In the genomic region with DNA sequence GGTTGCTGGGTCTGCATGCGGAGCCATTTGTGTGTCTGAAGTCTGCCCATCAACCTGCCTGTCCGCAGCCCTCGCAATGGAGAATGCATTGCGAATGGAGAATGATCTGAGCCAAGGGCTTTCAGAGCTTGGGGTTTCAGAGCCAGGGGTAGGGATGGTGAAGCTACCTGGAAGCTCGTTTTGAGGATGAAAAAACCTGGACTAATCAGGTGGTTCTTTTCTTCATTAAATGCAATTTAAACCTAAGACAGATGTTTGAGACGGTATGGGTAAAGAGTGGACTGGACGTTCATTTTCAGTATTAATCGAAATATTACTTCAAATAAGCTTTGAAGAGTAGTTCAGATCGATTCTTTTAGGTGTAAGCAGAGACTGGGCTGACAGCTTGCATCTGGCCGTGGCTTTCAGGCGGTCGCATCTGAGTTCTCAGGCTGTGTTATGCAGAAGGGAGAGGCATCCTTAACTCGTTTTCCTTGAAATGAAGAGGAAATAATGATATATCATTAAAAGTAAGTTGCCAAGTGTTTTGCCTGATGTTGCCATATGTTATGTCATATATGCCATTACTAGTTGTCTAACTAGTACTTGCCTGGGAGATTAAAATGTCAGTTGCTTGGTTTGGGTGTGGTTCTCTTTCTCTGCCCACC, we compare ENCODE assay signal across 8 cellular contexts. TPM values are rescaled to one million over a fixed set of nuclear protein-coding genes. Genes with fewer than 3 reads are reported as not detected.
DNase-seq lines count a peak whose midpoint lies in the region; TF ChIP-seq lines count a peak whose summit lies in the region.

No MANE protein-coding gene starts in this region.

- DNase-seq in NCI-H774 (lab: John Stamatoyannopoulos, UW) (peak; percentile 62), esophagus squamous epithelium (lab: John Stamatoyannopoulos, UW) (no peak), progenitor cell of endocrine pancreas (ENCODE audit: low spot score, unreplicated experiment) (no peak), NOMO-1 treated with DMSO at 0.1 percent for 48 hours (lab: John Stamatoyannopoulos, UW; ENCODE audit: unreplicated experiment) (no peak), ureter (ENCODE audit: low spot score) (no peak), MG63 (no peak)
- DNase-seq in stimulated activated CD4-positive, alpha-beta T cell treated with anti-CD3 and anti-CD28 coated beads, Interleukin-4, amount 100 ng/mL, for 1 hour = no peak

- H3K4me1 ChIP-seq in DOHH2 (ENCODE audit: control insufficient read depth, low read length) = peaks cover 13% of the 10 kb centered on the region
- H3K4me1 ChIP-seq in esophagus squamous epithelium = peaks cover 0 to 30% (median 13%) of the 10 kb centered on the region in 3 donors

- intact Hi-C loops in esophagus squamous epithelium (cut with DNase I) = no loop called here

- H4K20me1 ChIP-seq in DOHH2 (ENCODE audit: control insufficient read depth, insufficient read depth, low read depth, low read length) = no peaks in the 10 kb centered on the region

- H3K4me3 ChIP-seq in DOHH2 (ENCODE audit: low read length) = peak overlapping the region; percentile 76
- H3K4me3 ChIP-seq in esophagus squamous epithelium = peak overlapping the region in 3 of 4 donors; percentile 54 to 74 (median 60)
- H3K4me3 ChIP-seq in MG63 = no peak overlapping the region

- no peaks in the 10 kb centered on the region for H3F3A ChIP-seq in DOHH2 (ENCODE audit: control insufficient read depth, insufficient read depth)

- peak overlapping the region; percentile 51 for H3K27ac Mint-ChIP-seq in progenitor cell of endocrine pancreas

- H3K9me3 Mint-ChIP-seq in progenitor cell of endocrine pancreas (ENCODE audit: low read depth) = peaks cover 2% of the 10 kb centered on the region

- H3K9me2 ChIP-seq in DOHH2 (replicated peaks; ENCODE audit: control insufficient read depth, low read length) = no peaks in the 10 kb centered on the region

- H3K36me3 Mint-ChIP-seq in progenitor cell of endocrine pancreas (ENCODE audit: insufficient read depth) = no peaks in the 10 kb centered on the region

- H3K27me3 ChIP-seq in DOHH2 (ENCODE audit: control insufficient read depth, low read length) = peaks cover 23% of the 10 kb centered on the region
- H3K27me3 ChIP-seq in esophagus squamous epithelium = peaks cover 0 to 60% (median 2%) of the 10 kb centered on the region in 4 donors
- peaks cover 48% of the 10 kb centered on the region for H3K27me3 ChIP-seq in MG63

- TF ChIP-seq POLR2A in esophagus squamous epithelium (IDR thresholded peaks at IDR 0.05) = no peak

- no peaks in the 10 kb centered on the region for H3K27me3 Mint-ChIP-seq in progenitor cell of endocrine pancreas

- no peaks in the 10 kb centered on the region for H3K36me3 ChIP-seq in DOHH2 (ENCODE audit: control insufficient read depth, low read length)
- H3K36me3 ChIP-seq in esophagus squamous epithelium = no peaks in the 10 kb centered on the region
- H3K36me3 ChIP-seq in MG63 = no peaks in the 10 kb centered on the region

- H3K9me3 ChIP-seq in DOHH2 (ENCODE audit: control insufficient read depth, insufficient read depth, low read length) (no peaks in the 10 kb centered on the region), esophagus squamous epithelium (no peaks in the 10 kb centered on the region), MG63 (no peaks in the 10 kb centered on the region)

- no peaks in the 10 kb centered on the region for H3K79me2 ChIP-seq in DOHH2 (ENCODE audit: control insufficient read depth, low read length)

- H3K4me2 ChIP-seq in DOHH2 (ENCODE audit: low read length) = peak overlapping the region; percentile 79

- H3K4me1 Mint-ChIP-seq in progenitor cell of endocrine pancreas (ENCODE audit: low read depth) = peaks cover 9% of the 10 kb centered on the region

- H3K27ac ChIP-seq in DOHH2 (ENCODE audit: low read depth, low read length) (no peak overlapping the region), esophagus squamous epithelium (peak overlapping the region in 3 of 4 donors; percentile 2 to 64 (median 29))

- TF ChIP-seq CTCF in DOHH2 (IDR thresholded peaks at IDR 0.05; ENCODE audit: low read depth, low read length, poor library complexity, severe bottlenecking) = no peak
- TF ChIP-seq CTCF in esophagus squamous epithelium (IDR thresholded peaks at IDR 0.05) = no peak
- TF ChIP-seq CTCF in progenitor cell of endocrine pancreas (IDR thresholded peaks at IDR 0.05; ENCODE audit: unreplicated experiment) = no peak

- H3K4me3 Mint-ChIP-seq in progenitor cell of endocrine pancreas (ENCODE audit: low read depth) = peak overlapping the region; percentile 87

- 16 to 22% methylated on average over 13 of the region's 13 CpGs for WGBS in esophagus squamous epithelium, 2 donors

RNA-seq across cellular contexts. Expression of a gene that starts 0.8 kb away (rescaled TPM):
- total RNA-seq in esophagus squamous epithelium (10 to 100 TPM; 10.2 to 25.4 (median 16.9) TPM), progenitor cell of endocrine pancreas (82.6 and 90.0 TPM in 2 replicates), ureter (115 TPM)
- total RNA-seq in MG63 (2014; rRNA removed; shearing (Covaris generic); ENCODE audit: low replicate concordance) = 5.8 TPM in 1 of 2 replicates, not detected in the other
